Comparison of ENCODE assay signal across 8 cellular contexts in genomic region chr20:8213831-8214587, GRCh38.
DNase-seq lines count a peak whose midpoint lies in the region; ATAC-seq and TF ChIP-seq lines count a peak whose summit lies in the region.

No MANE protein-coding gene starts in this region.

- ATAC-seq in GM18511 (IDR thresholded peaks at IDR 0.05; ENCODE audit: unreplicated experiment) = peak; percentile 89
- ATAC-seq in GM21576 (IDR thresholded peaks at IDR 0.05; ENCODE audit: unreplicated experiment) = peak; percentile 80
- no peak for ATAC-seq in IMR-90 (ENCODE audit: low read depth)

- H3K4me1 ChIP-seq in IMR-90 (ENCODE audit: control insufficient read depth, insufficient read depth, low read length) (peaks cover 19% of the 10 kb centered on the region), mucosa of stomach (ENCODE audit: control insufficient read depth, insufficient read depth, low read length) (peaks cover 10% of the 10 kb centered on the region), ascending aorta (no peaks in the 10 kb centered on the region)

- POLR2A ChIA-PET in IMR-90 (lab: Charles Lee; ENCODE audit: unreplicated experiment) = interaction anchor here (0.6 kb wide), 1 partner anchor 84 kb away, joined by 5 read pairs; no protein-coding TSS in a partner anchor

- H3K9me1 ChIP-seq in IMR-90 (ENCODE audit: insufficient read depth, low read length) = peaks cover 3% of the 10 kb centered on the region; the same call in 1 of the 2 replicates

- no peak overlapping the region for H2BK5ac ChIP-seq in IMR-90 (ENCODE audit: low read depth, low read length, poor library complexity, severe bottlenecking)

- peaks cover 19 to 36% of the 10 kb centered on the region in 2 experiments for H3K79me1 ChIP-seq in IMR-90 (ENCODE audit: low read depth in 1 of 2, low read length in 2 of 2)

- H3K4ac ChIP-seq in IMR-90 (ENCODE audit: low read depth, low read length) = no peak overlapping the region; the same call in 1 of the 2 replicates

- H3K4me3 ChIP-seq in IMR-90 (ENCODE audit: insufficient read depth, low read depth, low read length) (no peak overlapping the region), mucosa of stomach (ENCODE audit: low read length) (no peak overlapping the region), ascending aorta (no peak overlapping the region)

- no peaks in the 10 kb centered on the region for H3K27me3 ChIP-seq in IMR-90 (ENCODE audit: control insufficient read depth, insufficient read depth, low read length)
- H3K27me3 ChIP-seq in mucosa of stomach (ENCODE audit: control insufficient read depth, insufficient read depth, low read length) = no peaks in the 10 kb centered on the region
- no peaks in the 10 kb centered on the region for H3K27me3 ChIP-seq in ascending aorta

- TF ChIP-seq POLR2A in IMR-90 (IDR thresholded peaks at IDR 0.05; ENCODE audit: low read depth, low read length) = no peak

- H3K27ac ChIP-seq in IMR-90 (ENCODE audit: insufficient read depth, low read length) (no peak overlapping the region), ascending aorta (peak overlapping the region in 1 of 2 donors; percentile 12)

- no peak for TF ChIP-seq CTCF in IMR-90 (conservative IDR thresholded peaks at IDR 0.05; ENCODE audit: low read depth, low read length)
- no peak for TF ChIP-seq CTCF in ascending aorta (IDR thresholded peaks at IDR 0.05)

- peak overlapping the region in 1 of 2 experiments; percentile 6; a peak in 1 of 4 replicates for H4K8ac ChIP-seq in IMR-90 (ENCODE audit: low read depth in 2 of 2, low read length in 2 of 2)

- H2BK120ac ChIP-seq in IMR-90 (ENCODE audit: low read depth, low read length) = peak overlapping the region; percentile 11; the same call in 1 of the 2 replicates

- H2AK5ac ChIP-seq in IMR-90 (ENCODE audit: low read depth, low read length) = peak overlapping the region; percentile 56

- DNase-seq in IMR-90 = no peak
- DNase-seq in ascending aorta (ENCODE audit: low spot score in 2 of 2) = no peak
- no peak for DNase-seq in DMS 273 treated with DMSO at 0.1 percent for 48 hours (lab: John Stamatoyannopoulos, UW)
- DNase-seq in posterior cingulate gyrus = no peak
- DNase-seq in UCSD-AML1 (lab: John Stamatoyannopoulos, UW; ENCODE audit: unreplicated experiment) = no peak

- H3K9me3 ChIP-seq in IMR-90 (ENCODE audit: control insufficient read depth, insufficient read depth, low read length) (no peaks in the 10 kb centered on the region), mucosa of stomach (ENCODE audit: control insufficient read depth, low read length) (no peaks in the 10 kb centered on the region), ascending aorta (no peaks in the 10 kb centered on the region)

- H3K36me3 ChIP-seq in IMR-90 (ENCODE audit: control insufficient read depth, insufficient read depth, low read length) (no peaks in the 10 kb centered on the region), mucosa of stomach (ENCODE audit: control insufficient read depth, insufficient read depth, low read length) (no peaks in the 10 kb centered on the region), ascending aorta (no peaks in the 10 kb centered on the region)

- no peak overlapping the region for H3K56ac ChIP-seq in IMR-90 (ENCODE audit: extremely low read depth, insufficient read depth, low read length)

- no peak overlapping the region for H3K18ac ChIP-seq in IMR-90 (ENCODE audit: low read depth, low read length)

- H2AFZ ChIP-seq in IMR-90 (replicated peaks; ENCODE audit: low read length, poor library complexity) = no peak overlapping the region

- peak overlapping the region; percentile 20; the same call in 1 of the 2 replicates for H4K5ac ChIP-seq in IMR-90 (ENCODE audit: low read depth, low read length)

- WGBS in IMR-90 (ENCODE audit: extremely low coverage in 2 of 2, insufficient read length in 1 of 2), 2 experiments = 85% methylated on average over 6 of the region's 12 CpGs; no CpG with 5 or more reads in 1 of the 2 experiments

- CTCF ChIA-PET in IMR-90 (lab: Yijun Ruan, JAX) = no interaction called here

- H3K9ac ChIP-seq in IMR-90 (ENCODE audit: low read depth, low read length) (no peak overlapping the region), mucosa of stomach (ENCODE audit: low read length) (peak overlapping the region; percentile 9)

- peak overlapping the region; percentile 58; the same call in 1 of the 2 replicates for H2BK20ac ChIP-seq in IMR-90 (ENCODE audit: low read depth, low read length)

- BruUV-seq in IMR-90 (replicated peaks; lab: Mats Ljungman, UMichigan) = no TSS peak

- intact Hi-C loops in IMR-90 (cut with micrococcal nuclease) = no loop called here
- intact Hi-C loops in ascending aorta (cut with DNase I) = no loop called here
- intact Hi-C loops in posterior cingulate gyrus (cut with DNase I) = no loop called here

- H3K4me2 ChIP-seq in IMR-90 (ENCODE audit: low read depth, low read length) = no peak overlapping the region

- peak overlapping the region; percentile 33 for H3K14ac ChIP-seq in IMR-90 (replicated peaks; ENCODE audit: low read depth, low read length)

- H2AK9ac ChIP-seq in IMR-90 (replicated peaks; ENCODE audit: low read depth, low read length, poor library complexity) = no peak overlapping the region

- in situ Hi-C loops in IMR-90 (cut with MboI; ENCODE audit: low sequenced_read_pairs) = no loop called here

- dilution Hi-C loops in IMR-90 (cut with HindIII; ENCODE audit: low sequenced_read_pairs, unreplicated experiment) = no loop called here

- H4K20me1 ChIP-seq in IMR-90 (ENCODE audit: insufficient read depth, low read length) = no peaks in the 10 kb centered on the region

- peak overlapping the region; percentile 34 for H4K91ac ChIP-seq in IMR-90 (ENCODE audit: insufficient read depth, low read depth, low read length)

- H3K23ac ChIP-seq in IMR-90 (ENCODE audit: low read depth, low read length) = no peak overlapping the region

- H2BK15ac ChIP-seq in IMR-90 (ENCODE audit: low read depth, low read length) = peak overlapping the region; percentile 84; the same call in 2 of the 3 replicates

- no peak for TF ChIP-seq RAD21 in IMR-90 (IDR thresholded peaks at IDR 0.05; ENCODE audit: low read length)

TF ChIP-seq in IMR-90, 13 proteins besides CTCF, POLR2A, EP300 and RAD21:
- no peak for TF ChIP-seq FOS (IDR thresholded peaks at IDR 0.05; ENCODE audit: low read depth, low read length)
- TF ChIP-seq CHD1 (IDR thresholded peaks at IDR 0.05; ENCODE audit: low read depth, low read length) = no peak
- no peak for TF ChIP-seq SMC3 (IDR thresholded peaks at IDR 0.05; ENCODE audit: low read depth, low read length)
TF ChIP-seq in IMR-90: peak in this region for 0.
